Comparison of ENCODE assay signal across 12 cellular contexts in genomic region chr3:71168961-71169411, GRCh38.
DNase-seq lines count a peak whose midpoint lies in the region; ATAC-seq and TF ChIP-seq lines count a peak whose summit lies in the region.
"Had no signal": no experiment of that assay in that cellular context is flagged by ENCODE, and none has a peak within 500 bp of the region (broad histone marks: within the 10 kb centered on the region; RNA-seq: fewer than 3 reads in every experiment).

No MANE protein-coding gene starts in this region.

- H3K36me3 ChIP-seq in right atrium auricular region: no peaks in the 10 kb centered on the region
- no peaks in the 10 kb centered on the region for H3K36me3 ChIP-seq in heart left ventricle
- H3K36me3 ChIP-seq in brain microvascular endothelial cell (replicated peaks): no peaks in the 10 kb centered on the region

- no peaks in the 10 kb centered on the region for H3K27me3 Mint-ChIP-seq in naive thymus-derived CD8-positive, alpha-beta T cell
- peaks cover 0 to 1% (median 0%) of the 10 kb centered on the region in 3 donors for H3K27me3 Mint-ChIP-seq in CD14-positive monocyte (ENCODE audit: low read depth in 3 of 3)

- no peak for TF ChIP-seq CTCF in right atrium auricular region (IDR thresholded peaks at IDR 0.05)
- no peak for TF ChIP-seq CTCF in heart left ventricle (IDR thresholded peaks at IDR 0.05)
- TF ChIP-seq CTCF in brain microvascular endothelial cell (IDR thresholded peaks at IDR 0.05; ENCODE audit: low read depth, low read length, missing control alignments): no peak
- no peak for TF ChIP-seq CTCF in CD14-positive monocyte (IDR thresholded peaks at IDR 0.05)

- H3K4me3 ChIP-seq in right atrium auricular region (no peak overlapping the region), heart left ventricle (peak overlapping the region in 2 of 12 donors; percentile 8 to 26), brain microvascular endothelial cell (ENCODE audit: low read depth, low read length) (no peak overlapping the region)

- WGBS in heart left ventricle, 4 donors: 75 to 84% (median 80%) methylated on average over 10 of the region's 10 CpGs

- in situ Hi-C loops in brain microvascular endothelial cell (cut with HindIII; ENCODE audit: low pct_ligation_motif_present, low sequenced_read_pairs): no loop called here

- intact Hi-C loops in heart left ventricle (cut with DNase I): no loop called here
- intact Hi-C loops in CD14-positive monocyte (cut with micrococcal nuclease): no loop called here

- peaks cover 28 to 68% (median 48%) of the 10 kb centered on the region in 4 donors for H3K4me1 Mint-ChIP-seq in naive thymus-derived CD8-positive, alpha-beta T cell
- peaks cover 12% of the 10 kb centered on the region for H3K4me1 Mint-ChIP-seq in CD14-positive monocyte

- H3K27ac Mint-ChIP-seq in naive thymus-derived CD8-positive, alpha-beta T cell: peak overlapping the region in 9 of 10 donors; percentile 28 to 84 (median 61)
- H3K27ac Mint-ChIP-seq in CD14-positive monocyte: no peak overlapping the region

- H3K36me3 Mint-ChIP-seq in naive thymus-derived CD8-positive, alpha-beta T cell: peaks cover 19 to 92% (median 39%) of the 10 kb centered on the region in 3 donors
- H3K36me3 Mint-ChIP-seq in CD14-positive monocyte: peaks cover 34 to 42% of the 10 kb centered on the region in 2 donors

- TF ChIP-seq POLR2A in heart left ventricle (IDR thresholded peaks at IDR 0.05): no peak

- H3K27ac ChIP-seq in right atrium auricular region: peak overlapping the region; percentile 49 to 51
- H3K27ac ChIP-seq in heart left ventricle: peak overlapping the region in 6 of 12 donors; percentile 3 to 72 (median 54)
- peak overlapping the region; percentile 80 for H3K27ac ChIP-seq in brain microvascular endothelial cell

- H3K9me3 Mint-ChIP-seq in naive thymus-derived CD8-positive, alpha-beta T cell: no peaks in the 10 kb centered on the region
- no peaks in the 10 kb centered on the region for H3K9me3 Mint-ChIP-seq in CD14-positive monocyte

- H3K27me3 ChIP-seq in right atrium auricular region (no peaks in the 10 kb centered on the region), heart left ventricle (no peaks in the 10 kb centered on the region), brain microvascular endothelial cell (replicated peaks) (no peaks in the 10 kb centered on the region)

- DNase-seq in right atrium auricular region (ENCODE audit: low spot score) (no peak), heart left ventricle (no peak), brain microvascular endothelial cell (no peak), AG20443 (ENCODE audit: low spot score) (no peak), CD14-positive monocyte (ENCODE audit: low spot score) (no peak)
- no peak for DNase-seq in naive thymus-derived CD8-positive, alpha-beta T cell
- DNase-seq: activated effector memory CD4-positive, alpha-beta T cell treated with anti-CD3 and anti-CD28 coated beads, Interleukin-2, amount 50 U/mL, for 16 hours; left cardiac atrium; NCI-H2171; stimulated activated CD4-positive, alpha-beta T cell treated with anti-CD3 and anti-CD28 coated beads, Interleukin-4, amount 100 ng/mL, for 1 hour had no signal

- H3K4me3 Mint-ChIP-seq in naive thymus-derived CD8-positive, alpha-beta T cell: peak overlapping the region in 2 of 10 donors; percentile 3 to 46
- no peak overlapping the region for H3K4me3 Mint-ChIP-seq in CD14-positive monocyte

- no peaks in the 10 kb centered on the region for H3K9me3 ChIP-seq in right atrium auricular region
- no peaks in the 10 kb centered on the region for H3K9me3 ChIP-seq in heart left ventricle

- POLR2A ChIA-PET in naive thymus-derived CD8-positive, alpha-beta T cell (lab: Charles Lee): no interaction called here

- ATAC-seq in heart left ventricle (no peak), HG02571 (IDR thresholded peaks at IDR 0.05; ENCODE audit: unreplicated experiment) (no peak), HG02981 (IDR thresholded peaks at IDR 0.05; ENCODE audit: unreplicated experiment) (no peak)
- ATAC-seq in naive thymus-derived CD8-positive, alpha-beta T cell: no peak

- H3K4me1 ChIP-seq in right atrium auricular region (peaks cover 0 to 5% of the 10 kb centered on the region in 2 donors), heart left ventricle (peaks cover 0 to 28% (median 0%) of the 10 kb centered on the region in 12 donors)

Comparison
In these comparisons a context has a peak if more than half of its experiments do, and no peak if none do; other contexts are left out.
1. H3K27ac Mint-ChIP-seq: peak in naive thymus-derived CD8-positive, alpha-beta T cell (9 of 10); none in CD14-positive monocyte (0 of 7).